In the genomic region with DNA sequence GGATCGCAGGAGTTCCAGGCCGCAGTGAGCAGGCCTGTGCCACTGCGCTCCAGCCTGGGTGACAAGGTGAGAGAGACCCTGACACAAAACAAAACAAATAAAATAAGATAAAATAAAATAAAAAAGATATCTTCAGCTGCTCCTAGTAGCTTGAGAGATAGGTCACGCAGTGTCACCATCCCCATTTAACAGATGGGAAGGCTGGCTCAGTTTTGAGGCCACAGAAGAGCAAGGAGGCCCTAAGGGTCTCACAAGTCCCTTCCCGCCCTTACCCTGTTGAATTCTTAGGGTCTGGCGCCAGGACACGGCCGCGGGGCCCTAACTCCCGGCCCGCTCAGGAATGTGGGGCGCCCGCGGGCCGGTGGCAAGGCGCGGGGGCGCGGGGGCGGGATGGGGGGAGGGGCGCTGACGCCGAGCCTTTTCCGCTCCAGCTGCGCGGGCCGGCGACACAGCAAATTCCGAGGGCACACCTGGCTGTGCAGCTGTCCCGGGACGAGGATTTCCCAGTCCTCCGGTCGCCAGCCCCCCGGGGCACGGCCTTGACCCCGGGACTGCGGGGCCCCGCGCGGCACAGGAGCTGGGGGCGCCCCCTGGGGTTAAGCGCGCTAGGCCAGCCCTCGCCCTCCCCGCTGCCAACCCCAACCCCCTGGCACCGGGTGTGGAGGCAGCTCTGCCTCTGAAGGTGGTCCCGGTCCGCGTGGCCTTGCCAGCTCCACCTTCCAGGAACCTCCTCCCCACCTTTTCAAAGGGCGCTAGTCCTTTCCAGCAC, we compare ENCODE assay signal across 9 cellular contexts. TPM values are rescaled to one million over a fixed set of nuclear protein-coding genes. Genes with fewer than 3 reads are reported as not detected.
DNase-seq lines count a peak whose midpoint lies in the region; ATAC-seq and TF ChIP-seq lines count a peak whose summit lies in the region.
"Had no signal": no experiment of that assay in that cellular context is flagged by ENCODE, and none has a peak within 500 bp of the region (broad histone marks: within the 10 kb centered on the region; RNA-seq: fewer than 3 reads in every experiment).

No MANE protein-coding gene starts in this region.

- TF ChIP-seq CTCF in esophagus muscularis mucosa (IDR thresholded peaks at IDR 0.05) (no peak), psoas muscle (IDR thresholded peaks at IDR 0.05) (no peak)

- TF ChIP-seq POLR2A in esophagus muscularis mucosa (IDR thresholded peaks at IDR 0.05; ENCODE audit: low read depth) (no peak), erythroblast (IDR thresholded peaks at IDR 0.05; ENCODE audit: low read length) (no peak)

- H3K27ac ChIP-seq in esophagus muscularis mucosa (replicated peaks in 1 of 4) (no peak overlapping the region), psoas muscle (no peak overlapping the region)

- intact Hi-C loops in esophagus muscularis mucosa (cut with DNase I) (no loop called here), psoas muscle (cut with DNase I) (no loop called here)

- H3K9me3 ChIP-seq in esophagus muscularis mucosa = no peaks in the 10 kb centered on the region
- H3K9me3 ChIP-seq in psoas muscle = no peaks in the 10 kb centered on the region

- 36% methylated on average over 11 of the region's 50 CpGs for WGBS in esophagus muscularis mucosa
- 12 to 14% (median 13%) methylated on average over 35 to 50 of the region's 50 CpGs for whole genome bisulfite sequencing in psoas muscle, 3 donors

- ATAC-seq in psoas muscle (no peak), GM21723 (IDR thresholded peaks at IDR 0.05; ENCODE audit: unreplicated experiment) (no peak)

- H3K27me3 ChIP-seq in esophagus muscularis mucosa (peaks cover 0 to 55% (median 8%) of the 10 kb centered on the region in 4 donors), psoas muscle (ENCODE audit: insufficient read depth in 3 of 3, low read length in 2 of 3) (peaks cover 0 to 21% (median 1%) of the 10 kb centered on the region in 3 donors)

- TF ChIP-seq EP300 in esophagus muscularis mucosa (IDR thresholded peaks at IDR 0.05) = no peak

- H3K4me1 ChIP-seq in esophagus muscularis mucosa (peaks cover 0 to 7% (median 7%) of the 10 kb centered on the region in 4 donors), psoas muscle (no peaks in the 10 kb centered on the region)

- peak; percentile 4 for DNase-seq in DMS53 treated with DMSO at 0.1 percent for 48 hours (lab: John Stamatoyannopoulos, UW; ENCODE audit: unreplicated experiment)
- peak; percentile 22 to 34 for DNase-seq in activated CD4-positive, alpha-beta T cell treated with anti-CD3 and anti-CD28 coated beads, Interleukin-2, amount 50 U/mL, for 48 hours
- no peak for DNase-seq in esophagus muscularis mucosa (ENCODE audit: extremely low spot score)
- DNase-seq in psoas muscle = no peak
- DNase-seq in OCI-M1 (lab: John Stamatoyannopoulos, UW) = no peak
- no peak for DNase-seq in erythroblast (lab: John Stamatoyannopoulos, UW)
- DNase-seq in glomerular visceral epithelial cell (ENCODE audit: extremely low spot score) = no peak

- no peaks in the 10 kb centered on the region for H3K36me3 ChIP-seq in esophagus muscularis mucosa
- H3K36me3 ChIP-seq in psoas muscle (ENCODE audit: insufficient read depth in 1 of 2, low read depth in 1 of 2) = no peaks in the 10 kb centered on the region

- H3K4me3 ChIP-seq in esophagus muscularis mucosa = peak overlapping the region; percentile 16 to 43 (median 24)
- H3K4me3 ChIP-seq in psoas muscle = peak overlapping the region; percentile 48

RNA-seq across cellular contexts. Expression of a gene that starts 10.3 kb away (rescaled TPM):
- total RNA-seq in esophagus muscularis mucosa = not detected
- not detected for total RNA-seq in psoas muscle
- polyA plus RNA-seq in psoas muscle = not detected
- total RNA-seq: dermis microvascular lymphatic vessel endothelial cell had no signal

RNA-seq across cellular contexts. Expression of a gene that starts 15.6 kb away (rescaled TPM):
- total RNA-seq in esophagus muscularis mucosa (10 to 100 TPM in 1 of 4 donors, 1 to 10 TPM in 3; 7.0 to 11.1 (median 8.3) TPM), psoas muscle (10 to 100 TPM in 3 of 4 donors, 1 to 10 TPM in 1; 6.0 to 12.2 (median 11.7) TPM)
- 10 to 100 TPM in 2 of 3 donors, 1 to 10 TPM in 1; 4.5 to 15.7 (median 12.6) TPM for polyA plus RNA-seq in psoas muscle

RNA-seq across cellular contexts. Expression of a gene that starts 28.9 kb away (rescaled TPM):
- under 1 TPM in 1 of 4 donors, not detected in 3; 0.63 TPM for total RNA-seq in esophagus muscularis mucosa
- under 1 TPM in 1 of 4 donors, not detected in 3; 0.13 TPM for total RNA-seq in psoas muscle
- under 1 TPM in 2 of 3 donors, not detected in 1; 0.03 TPM for polyA plus RNA-seq in psoas muscle
- total RNA-seq: dermis microvascular lymphatic vessel endothelial cell had no signal

Comparison
In these comparisons a context has a peak if more than half of its experiments do, and no peak if none do; other contexts are left out.
1. DNase-seq: peak in DMS53 treated with DMSO at 0.1 percent for 48 hours (single experiment) and activated CD4-positive, alpha-beta T cell treated with anti-CD3 and anti-CD28 coated beads, Interleukin-2, amount 50 U/mL, for 48 hours (2 of 2); none in esophagus muscularis mucosa (single experiment), psoas muscle (0 of 2), OCI-M1 (single experiment), erythroblast (0 of 2) and glomerular visceral epithelial cell (single experiment).